ENCODE assay signal across 21 cellular contexts in the genomic region with DNA sequence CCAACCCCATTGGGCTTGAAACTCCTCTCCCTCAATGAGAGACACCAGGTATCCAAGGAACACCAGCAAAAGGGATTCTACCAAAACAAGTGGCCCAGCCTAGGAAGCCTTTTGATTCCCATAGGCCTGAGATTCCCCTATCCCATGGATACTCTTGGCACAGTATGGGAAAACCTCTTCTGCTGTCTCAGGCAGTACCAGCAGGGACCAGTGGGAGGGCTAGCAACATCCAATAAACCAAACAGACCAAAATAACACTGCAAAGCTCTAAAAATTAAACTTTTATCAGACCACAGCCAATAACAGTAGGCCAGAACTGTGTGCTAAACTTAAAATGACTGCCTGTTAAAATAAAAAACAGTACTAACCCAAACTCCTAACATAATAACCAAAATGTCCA.
"Had no signal": no experiment of that assay in that cellular context is flagged by ENCODE, and none has a peak within 500 bp of the region (broad histone marks: within the 10 kb centered on the region; RNA-seq: fewer than 3 reads in every experiment).

No MANE protein-coding gene starts in this region.

- H3K4me1 Mint-ChIP-seq: activated naive CD4-positive, alpha-beta T cell treated with anti-CD3 and anti-CD28 coated beads, Interleukin-2, amount 10 ng/mL, durations not matched to agents 7 days and 5 days; stimulated activated effector memory CD8-positive, alpha-beta T cell treated with anti-CD3 and anti-CD28 coated beads, Interleukin-12 subunit alpha, Interleukin-12 subunit beta, amount 100 ng/mL, for 72 hours had no signal

- H3K4me3 Mint-ChIP-seq: activated naive CD4-positive, alpha-beta T cell treated with anti-CD3 and anti-CD28 coated beads, Interleukin-2, amount 10 ng/mL, durations not matched to agents 7 days and 5 days; activated naive CD8-positive, alpha-beta T cell treated with anti-CD3 and anti-CD28 coated beads, Interleukin-2, amount 50 U/mL, for 24 hours; activated T-cell treated with anti-CD3 and anti-CD28 coated beads, Interleukin-2, amount 50 U/mL, for 4 hours; stimulated activated effector memory CD8-positive, alpha-beta T cell treated with anti-CD3 and anti-CD28 coated beads, Interleukin-12 subunit alpha, Interleukin-12 subunit beta, amount 100 ng/mL, for 72 hours had no signal

- DNase-seq: activated CD4-positive, alpha-beta T cell treated with anti-CD3 and anti-CD28 coated beads, Interleukin-2, amount 50 U/mL, for 1 hour; activated CD8-positive, alpha-beta memory T cell treated with anti-CD3 and anti-CD28 coated beads, Interleukin-2, amount 50 U/mL, for 4 hours; activated effector memory CD4-positive, alpha-beta T cell treated with Interleukin-2 at 50 U/mL for 16 hours; activated naive CD4-positive, alpha-beta T cell treated with anti-CD3 and anti-CD28 coated beads, Interleukin-2, amount 10 ng/mL, durations not matched to agents 7 days and 5 days; activated naive CD8-positive, alpha-beta T cell treated with anti-CD3 and anti-CD28 coated beads, Interleukin-2, amount 50 U/mL, for 24 hours; activated T-cell treated with anti-CD3 and anti-CD28 coated beads, Interleukin-2, amount 50 U/mL, for 4 hours; aorta; brain microvascular endothelial cell; central memory CD4-positive, alpha-beta T cell; colonic mucosa; gastrocnemius medialis; kidney; midbrain; sigmoid colon; stimulated activated CD4-positive, alpha-beta T cell treated with anti-CD3 and anti-CD28 coated beads, Interleukin-4, amount 100 ng/mL, for 24 hours; stomach; T1000; trophoblast cell had no signal

- ATAC-seq: activated CD4-positive, CD25-positive, alpha-beta regulatory T cell treated with anti-CD3 and anti-CD28 coated beads, Interleukin-2, amount 50 U/mL, for 24 hours; activated naive CD8-positive, alpha-beta T cell treated with anti-CD3 and anti-CD28 coated beads, Interleukin-2, amount 50 U/mL, for 24 hours; activated T-cell treated with anti-CD3 and anti-CD28 coated beads, Interleukin-2, amount 50 U/mL, for 4 hours; gastrocnemius medialis; left lobe of liver; stimulated activated effector memory CD8-positive, alpha-beta T cell treated with anti-CD3 and anti-CD28 coated beads, Interleukin-12 subunit alpha, Interleukin-12 subunit beta, amount 100 ng/mL, for 72 hours had no signal

- H3K9me3 Mint-ChIP-seq: activated naive CD4-positive, alpha-beta T cell treated with anti-CD3 and anti-CD28 coated beads, Interleukin-2, amount 10 ng/mL, durations not matched to agents 7 days and 5 days; activated naive CD8-positive, alpha-beta T cell treated with anti-CD3 and anti-CD28 coated beads, Interleukin-2, amount 50 U/mL, for 24 hours; activated T-cell treated with anti-CD3 and anti-CD28 coated beads, Interleukin-2, amount 50 U/mL, for 4 hours; stimulated activated effector memory CD8-positive, alpha-beta T cell treated with anti-CD3 and anti-CD28 coated beads, Interleukin-12 subunit alpha, Interleukin-12 subunit beta, amount 100 ng/mL, for 72 hours had no signal

- H3K36me3 Mint-ChIP-seq: activated naive CD4-positive, alpha-beta T cell treated with anti-CD3 and anti-CD28 coated beads, Interleukin-2, amount 10 ng/mL, durations not matched to agents 7 days and 5 days; stimulated activated effector memory CD8-positive, alpha-beta T cell treated with anti-CD3 and anti-CD28 coated beads, Interleukin-12 subunit alpha, Interleukin-12 subunit beta, amount 100 ng/mL, for 72 hours had no signal

- H3K27ac Mint-ChIP-seq: activated naive CD4-positive, alpha-beta T cell treated with anti-CD3 and anti-CD28 coated beads, Interleukin-2, amount 10 ng/mL, durations not matched to agents 7 days and 5 days; activated naive CD8-positive, alpha-beta T cell treated with anti-CD3 and anti-CD28 coated beads, Interleukin-2, amount 50 U/mL, for 24 hours; stimulated activated effector memory CD8-positive, alpha-beta T cell treated with anti-CD3 and anti-CD28 coated beads, Interleukin-12 subunit alpha, Interleukin-12 subunit beta, amount 100 ng/mL, for 72 hours had no signal
